In the genomic region with DNA sequence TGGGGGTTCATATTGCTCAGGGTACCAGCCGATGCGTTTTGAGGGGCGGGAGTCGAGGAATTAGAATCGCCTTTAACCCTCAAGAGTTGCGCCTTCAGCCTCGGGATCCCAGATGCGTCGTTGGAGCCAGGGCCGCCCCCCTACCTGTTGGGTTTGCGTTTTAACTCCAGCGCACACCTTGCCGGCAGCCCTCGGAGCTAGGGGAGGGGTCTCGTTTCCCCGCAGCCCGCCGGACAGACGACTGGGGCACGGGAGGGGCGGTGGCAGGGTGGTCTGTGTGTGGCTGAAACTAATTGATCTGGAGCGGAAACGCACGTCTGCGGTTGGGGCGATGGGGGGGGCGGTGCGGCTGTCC, we compare ENCODE assay signal across 11 cellular contexts. TPM values are rescaled to one million over a fixed set of nuclear protein-coding genes. Genes with fewer than 3 reads are reported as not detected.
A peak's percentile ranks its signal among the peaks of the same experiment; 100 is the strongest.
DNase-seq lines count a peak whose midpoint lies in the region; FAIRE-seq and TF ChIP-seq lines count a peak whose summit lies in the region.
"Had no signal": no experiment of that assay in that cellular context is flagged by ENCODE, and none has a peak within 500 bp of the region (broad histone marks: within the 10 kb centered on the region; RNA-seq: fewer than 3 reads in every experiment).

No MANE protein-coding gene starts in this region.

- no peak for TF ChIP-seq EP300 in stomach (IDR thresholded peaks at IDR 0.05)

- H3K9me3 ChIP-seq in kidney (ENCODE audit: control insufficient read depth in 1 of 2, low read length in 2 of 2) = no peaks in the 10 kb centered on the region
- no peaks in the 10 kb centered on the region for H3K9me3 ChIP-seq in stomach

- POLR2A ChIA-PET in activated CD4-positive, alpha-beta T cell treated with anti-CD3 and anti-CD28 coated beads, Interleukin-2, amount 10 ng/mL, durations not matched to agents 7 days and 5 days (lab: Charles Lee) = no interaction called here

- H3K4me3 ChIP-seq in brain microvascular endothelial cell (ENCODE audit: low read depth, low read length) = peak overlapping the region; percentile 98
- peak overlapping the region in 1 of 2 donors; percentile 59 for H3K4me3 ChIP-seq in kidney (ENCODE audit: low read length in 2 of 2)
- H3K4me3 ChIP-seq in stomach = peak overlapping the region; percentile 37 to 50 (median 41)

- DNase-seq in activated CD4-positive, alpha-beta T cell treated with anti-CD3 and anti-CD28 coated beads, Interleukin-2, amount 10 ng/mL, durations not matched to agents 7 days and 5 days = no peak
- no peak for DNase-seq in activated CD4-positive, alpha-beta T cell treated with anti-CD3 and anti-CD28 coated beads, Interleukin-2, amount 50 U/mL, for 48 hours
- no peak for DNase-seq in brain microvascular endothelial cell
- peak; percentile 76 for DNase-seq in kidney
- no peak for DNase-seq in stomach
- no peak for DNase-seq in NCI-H1105 treated with DMSO at 0.1 percent for 48 hours (lab: John Stamatoyannopoulos, UW)
- DNase-seq in stimulated activated CD4-positive, alpha-beta T cell treated with anti-CD3 and anti-CD28 coated beads, Interleukin-2, amount 100 ng/mL, for 24 hours = no peak
- DNase-seq in stimulated activated naive CD4-positive, alpha-beta T cell treated with Interleukin-2 at 50 U/mL for 16 hours (lab: John Stamatoyannopoulos, UW) = no peak
- DNase-seq: central memory CD4-positive, alpha-beta T cell; stimulated activated CD8-positive, alpha-beta memory T cell treated with anti-CD3 and anti-CD28 coated beads, Interleukin-4, amount 100 ng/mL, for 48 hours had no signal

- no peak for FAIRE-seq in kidney (lab: Jason Lieb, UNC)
- FAIRE-seq: H54 had no signal

- H3K4me1 Mint-ChIP-seq in activated CD4-positive, alpha-beta T cell treated with anti-CD3 and anti-CD28 coated beads, Interleukin-2, amount 10 ng/mL, durations not matched to agents 7 days and 5 days = peaks cover 23% of the 10 kb centered on the region

- H3K36me3 ChIP-seq in brain microvascular endothelial cell (replicated peaks) = no peaks in the 10 kb centered on the region
- H3K36me3 ChIP-seq in kidney (ENCODE audit: control insufficient read depth in 1 of 2, insufficient read depth in 2 of 2, low read length in 2 of 2) = no peaks in the 10 kb centered on the region
- H3K36me3 ChIP-seq in stomach = no peaks in the 10 kb centered on the region

- intact Hi-C loops in kidney (cut with DNase I) (no loop called here), stomach (cut with DNase I; ENCODE audit: low total_unique reads) (no loop called here)

- 8 to 16% (median 9%) methylated on average over 25 to 28 of the region's 28 CpGs for WGBS in stomach, 5 donors

- H3K4me3 Mint-ChIP-seq in activated CD4-positive, alpha-beta T cell treated with anti-CD3 and anti-CD28 coated beads, Interleukin-2, amount 10 ng/mL, durations not matched to agents 7 days and 5 days = no peak overlapping the region

- H3K4me1 ChIP-seq in kidney (ENCODE audit: control insufficient read depth in 1 of 2, insufficient read depth in 1 of 2, low read depth in 1 of 2, low read length in 2 of 2) = peaks cover 4 to 18% of the 10 kb centered on the region in 2 donors
- H3K4me1 ChIP-seq in stomach = peaks cover 59 to 69% (median 64%) of the 10 kb centered on the region in 4 donors

- TF ChIP-seq CTCF in brain microvascular endothelial cell (IDR thresholded peaks at IDR 0.05; ENCODE audit: low read depth, low read length, missing control alignments) (no peak), kidney (IDR thresholded peaks at IDR 0.05; ENCODE audit: borderline replicate concordance, extremely low read depth, insufficient read depth) (no peak), stomach (IDR thresholded peaks at IDR 0.05) (no peak)

- H3K27ac Mint-ChIP-seq in activated CD4-positive, alpha-beta T cell treated with anti-CD3 and anti-CD28 coated beads, Interleukin-2, amount 10 ng/mL, durations not matched to agents 7 days and 5 days = peak overlapping the region; percentile 54

- H3K27me3 ChIP-seq in brain microvascular endothelial cell (replicated peaks) = no peaks in the 10 kb centered on the region
- peaks cover 8 to 90% (median 54%) of the 10 kb centered on the region in 3 donors for H3K27me3 ChIP-seq in stomach

- no peak overlapping the region for H3K9ac ChIP-seq in kidney (ENCODE audit: low read length in 2 of 2)

- no peaks in the 10 kb centered on the region for H3K9me3 Mint-ChIP-seq in activated CD4-positive, alpha-beta T cell treated with anti-CD3 and anti-CD28 coated beads, Interleukin-2, amount 10 ng/mL, durations not matched to agents 7 days and 5 days

- in situ Hi-C loops in brain microvascular endothelial cell (cut with HindIII; ENCODE audit: low pct_ligation_motif_present, low sequenced_read_pairs) = no loop called here

- H3K27me3 Mint-ChIP-seq in activated CD4-positive, alpha-beta T cell treated with anti-CD3 and anti-CD28 coated beads, Interleukin-2, amount 10 ng/mL, durations not matched to agents 7 days and 5 days = peaks cover 70% of the 10 kb centered on the region

- CTCF ChIA-PET in activated CD4-positive, alpha-beta T cell treated with anti-CD3 and anti-CD28 coated beads, Interleukin-2, amount 10 ng/mL, durations not matched to agents 7 days and 5 days (lab: Charles Lee) = no interaction called here

- no peaks in the 10 kb centered on the region for H3K36me3 Mint-ChIP-seq in activated CD4-positive, alpha-beta T cell treated with anti-CD3 and anti-CD28 coated beads, Interleukin-2, amount 10 ng/mL, durations not matched to agents 7 days and 5 days (ENCODE audit: low read depth)

- TF ChIP-seq POLR2A in stomach (IDR thresholded peaks at IDR 0.05) = no peak

- H3K27ac ChIP-seq in brain microvascular endothelial cell = no peak overlapping the region
- no peak overlapping the region for H3K27ac ChIP-seq in kidney (ENCODE audit: low read depth in 2 of 2, low read length in 2 of 2)
- peak overlapping the region in 4 of 5 donors; percentile 73 to 86 (median 75) for H3K27ac ChIP-seq in stomach

RNA-seq across cellular contexts. Expression of a gene that starts 3.4 kb away (rescaled TPM):
- under 1 TPM; 0.21 to 0.42 TPM for total RNA-seq in activated CD4-positive, alpha-beta T cell treated with anti-CD3 and anti-CD28 coated beads, Interleukin-2, amount 10 ng/mL, durations not matched to agents 7 days and 5 days
- total RNA-seq in kidney = 142 TPM
- 37.6 TPM for polyA plus RNA-seq in kidney (ENCODE audit: insufficient read depth, low read depth, low replicate concordance)
- total RNA-seq in stomach = 100 to 1,000 TPM in 3 of 5 donors, 10 to 100 TPM in 2; 24.1 to 293 (median 141) TPM
- 10 to 100 TPM; 17.6 to 44.6 (median 33.7) TPM for polyA plus RNA-seq in stomach

RNA-seq across cellular contexts. Expression of a gene that starts 37.6 kb away (rescaled TPM):
- total RNA-seq in activated CD4-positive, alpha-beta T cell treated with anti-CD3 and anti-CD28 coated beads, Interleukin-2, amount 10 ng/mL, durations not matched to agents 7 days and 5 days = 10 to 100 TPM; 30.7 to 34.0 TPM
- 21.9 TPM for total RNA-seq in kidney
- 14.6 TPM for polyA plus RNA-seq in kidney (ENCODE audit: insufficient read depth, low read depth, low replicate concordance)
- total RNA-seq in stomach = 100 to 1,000 TPM in 1 of 5 donors, 10 to 100 TPM in 3, 1 to 10 TPM in 1; 2.3 to 107 (median 37.6) TPM
- polyA plus RNA-seq in stomach = 10 to 100 TPM; 14.2 to 23.1 (median 22.6) TPM

Comparison
In these comparisons a context has a peak if more than half of its experiments do, and no peak if none do; other contexts are left out.
1. H3K27ac ChIP-seq: peak in stomach (4 of 5); none in brain microvascular endothelial cell (single experiment) and kidney (0 of 2).
2. RNA of a gene that starts 3.4 kb away (total RNA-seq): 142 TPM in kidney (single experiment) and 24.1 to 293 TPM in stomach; 0.21 to 0.42 TPM in activated CD4-positive, alpha-beta T cell treated with anti-CD3 and anti-CD28 coated beads, Interleukin-2, amount 10 ng/mL, durations not matched to agents 7 days and 5 days; every median in the first group is over 10 times any median in the second.